Comparison of ENCODE assay signal across 7 cellular contexts in genomic region chr18:8705941-8706544, GRCh38. TPM values are rescaled to one million over a fixed set of nuclear protein-coding genes. Genes with fewer than 3 reads are reported as not detected.
DNase-seq lines count a peak whose midpoint lies in the region; ATAC-seq and TF ChIP-seq lines count a peak whose summit lies in the region.

No MANE protein-coding gene starts in this region.

- H3K9me3 ChIP-seq in ascending aorta (no peaks in the 10 kb centered on the region), iPS-20b (ENCODE audit: insufficient read depth, low read depth, low read length) (no peaks in the 10 kb centered on the region)

- H3K27ac ChIP-seq in ascending aorta = peak overlapping the region; percentile 3 to 87
- H3K27ac ChIP-seq in iPS-20b (ENCODE audit: low read length) = no peak overlapping the region

- peak overlapping the region; percentile 81 to 92 for H3K4me3 Mint-ChIP-seq in stimulated activated naive B cell treated with anti-CD40 and anti-IgM and Interleukin-4, amounts not matched to agents 10 μg/mL and 1 μg/mL and 100 μg/mL, for 72 hours

- no peak overlapping the region for H3K27ac Mint-ChIP-seq in stimulated activated naive B cell treated with anti-CD40 and anti-IgM and Interleukin-4, amounts not matched to agents 10 μg/mL and 1 μg/mL and 100 μg/mL, for 72 hours

- ATAC-seq in GM18867 (IDR thresholded peaks at IDR 0.05; ENCODE audit: unreplicated experiment) (peak; percentile 3), HG03460 (IDR thresholded peaks at IDR 0.05; ENCODE audit: unreplicated experiment) (peak; percentile 5), GM18868 (IDR thresholded peaks at IDR 0.05; ENCODE audit: unreplicated experiment) (no peak)
- peak in 1 of 2 donors; percentile 0 for ATAC-seq in stimulated activated naive B cell treated with anti-CD40 and anti-IgM and Interleukin-4, amounts not matched to agents 10 μg/mL and 1 μg/mL and 100 μg/mL, for 72 hours (replicated peaks)

- H3K9me3 Mint-ChIP-seq in stimulated activated naive B cell treated with anti-CD40 and anti-IgM and Interleukin-4, amounts not matched to agents 10 μg/mL and 1 μg/mL and 100 μg/mL, for 72 hours = peaks cover 0 to 1% of the 10 kb centered on the region in 2 donors

- H3K27me3 Mint-ChIP-seq in stimulated activated naive B cell treated with anti-CD40 and anti-IgM and Interleukin-4, amounts not matched to agents 10 μg/mL and 1 μg/mL and 100 μg/mL, for 72 hours = peaks cover 20 to 65% of the 10 kb centered on the region in 2 donors

- peaks cover 2 to 3% of the 10 kb centered on the region in 2 donors for H3K36me3 Mint-ChIP-seq in stimulated activated naive B cell treated with anti-CD40 and anti-IgM and Interleukin-4, amounts not matched to agents 10 μg/mL and 1 μg/mL and 100 μg/mL, for 72 hours

- peaks cover 4 to 11% of the 10 kb centered on the region in 2 donors for H3K4me1 ChIP-seq in ascending aorta
- H3K4me1 ChIP-seq in iPS-20b (ENCODE audit: insufficient read depth, low read length) = peaks cover 21% of the 10 kb centered on the region

- DNase-seq in ascending aorta (ENCODE audit: low spot score in 2 of 2) (no peak), NCI-H2107 (lab: John Stamatoyannopoulos, UW) (no peak)
- no peak for DNase-seq in stimulated activated naive B cell treated with anti-CD40 and anti-IgM and Interleukin-4, amounts not matched to agents 10 μg/mL and 1 μg/mL and 100 μg/mL, for 72 hours

- peaks cover 22 to 37% of the 10 kb centered on the region in 2 donors for H3K4me1 Mint-ChIP-seq in stimulated activated naive B cell treated with anti-CD40 and anti-IgM and Interleukin-4, amounts not matched to agents 10 μg/mL and 1 μg/mL and 100 μg/mL, for 72 hours

- no peak for TF ChIP-seq CTCF in ascending aorta (IDR thresholded peaks at IDR 0.05)

- H3K27me3 ChIP-seq in ascending aorta (no peaks in the 10 kb centered on the region), iPS-20b (ENCODE audit: insufficient read depth, low read length) (peaks cover 39% of the 10 kb centered on the region)

- intact Hi-C loops in ascending aorta (cut with DNase I) = loop anchor here (2.0 to 10.0 kb wide), 7 partner anchors 95 to 769 kb away; partner anchors contain the start of genes ANKRD12, RAB12, RALBP1 and TWSG1

- H3K9ac ChIP-seq in iPS-20b (ENCODE audit: low read depth, low read length) = peak overlapping the region; percentile 51; the same call in 1 of the 2 replicates

- H3K36me3 ChIP-seq in ascending aorta = no peaks in the 10 kb centered on the region
- no peaks in the 10 kb centered on the region for H3K36me3 ChIP-seq in iPS-20b (ENCODE audit: insufficient read depth, low read depth, low read length)

- peak overlapping the region; percentile 79 to 97 for H3K4me3 ChIP-seq in ascending aorta
- peak overlapping the region; percentile 72; the same call in 1 of the 2 replicates for H3K4me3 ChIP-seq in iPS-20b (ENCODE audit: low read length)

RNA-seq across cellular contexts. Expression of gene MTCL1, which starts 0.7 kb away (rescaled TPM):
- 105 TPM for total RNA-seq in ascending aorta
